Comparison of ENCODE assay signal across 15 cellular contexts in the genomic region with DNA sequence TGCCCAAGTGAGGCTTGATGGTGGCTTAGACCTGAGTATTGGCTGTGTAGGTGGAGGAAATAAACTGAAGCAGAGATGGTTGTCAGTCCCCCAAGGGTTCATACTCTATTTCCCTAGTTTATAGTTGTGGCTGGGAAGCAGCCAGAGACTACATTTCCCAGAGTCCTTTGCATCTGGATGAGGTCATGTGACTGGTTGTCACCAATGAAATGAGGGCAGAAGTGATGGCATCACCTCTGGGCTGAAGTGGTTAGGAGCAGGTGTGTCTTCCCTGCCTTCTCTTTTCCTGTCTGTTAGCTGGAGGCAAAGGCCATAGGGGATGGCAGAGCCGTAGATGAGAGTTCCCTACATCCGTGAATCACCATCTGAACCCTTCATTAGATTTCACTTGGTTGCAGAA. TPM values are rescaled to one million over a fixed set of nuclear protein-coding genes. Genes with fewer than 3 reads are reported as not detected.
A peak's percentile ranks its signal among the peaks of the same experiment; 100 is the strongest.
DNase-seq lines count a peak whose midpoint lies in the region; ATAC-seq, FAIRE-seq and TF ChIP-seq lines count a peak whose summit lies in the region.
"Had no signal": no experiment of that assay in that cellular context is flagged by ENCODE, and none has a peak within 500 bp of the region (broad histone marks: within the 10 kb centered on the region; RNA-seq: fewer than 3 reads in every experiment).

No MANE protein-coding gene starts in this region.

- H3K79me2 ChIP-seq in DND-41 (ENCODE audit: insufficient read depth, low read length), result no peaks in the 10 kb centered on the region
- H3K79me2 ChIP-seq: parathyroid adenoma had no signal

- H3K36me3 ChIP-seq in DND-41 (ENCODE audit: insufficient read depth, low read length) (no peaks in the 10 kb centered on the region), ascending aorta (no peaks in the 10 kb centered on the region)

- H3K9me3 ChIP-seq in DND-41 (ENCODE audit: insufficient read depth, low read length, severe bottlenecking), result no peaks in the 10 kb centered on the region
- no peaks in the 10 kb centered on the region for H3K9me3 ChIP-seq in ascending aorta
- H3K9me3 ChIP-seq: body of pancreas had no signal

- H3K27me3 ChIP-seq in DND-41 (ENCODE audit: insufficient read depth, low read length, poor library complexity) (peaks cover 8% of the 10 kb centered on the region), ascending aorta (no peaks in the 10 kb centered on the region)
- H3K27me3 ChIP-seq: body of pancreas had no signal

- H3K4me1 ChIP-seq in DND-41 (ENCODE audit: insufficient read depth, low read length) (no peaks in the 10 kb centered on the region), ascending aorta (no peaks in the 10 kb centered on the region)
- H3K4me1 ChIP-seq: body of pancreas, parathyroid adenoma had no signal

- no peak overlapping the region for H3K4me2 ChIP-seq in DND-41 (ENCODE audit: insufficient read depth, low read length)

- H3K4me3 ChIP-seq in DND-41 (ENCODE audit: low read depth in 1 of 2, low read length in 2 of 2) (no peak overlapping the region), ascending aorta (no peak overlapping the region)
- H3K4me3 ChIP-seq: body of pancreas had no signal

- no peak overlapping the region for H3K9ac ChIP-seq in DND-41 (ENCODE audit: low read depth, low read length)
- H3K9ac ChIP-seq: parathyroid adenoma had no signal

- CTCF ChIA-PET in HEK293T (lab: Yijun Ruan, JAX), result no interaction called here

- H2AFZ ChIP-seq in DND-41 (ENCODE audit: low read depth, low read length), result no peak overlapping the region
- H2AFZ ChIP-seq: parathyroid adenoma had no signal

- no peaks in the 10 kb centered on the region for H4K20me1 ChIP-seq in DND-41 (ENCODE audit: insufficient read depth, low read length)

- POLR2A ChIA-PET in HEK293T (lab: Yijun Ruan, JAX), result no interaction called here

- no peak for TF ChIP-seq POLR2A in GM12891 (IDR thresholded peaks at IDR 0.05; ENCODE audit: low read depth, low read length)

- peak; percentile 6 for DNase-seq in DND-41
- peak; percentile 34 for DNase-seq in HEK293T (ENCODE audit: extremely low spot score)
- peak; percentile 1 for DNase-seq in OCI-M1 (lab: John Stamatoyannopoulos, UW)
- DNase-seq in iPS-NIHi11 (ENCODE audit: low spot score), result peak; percentile 65
- no peak for DNase-seq in ascending aorta (ENCODE audit: low spot score in 2 of 2)
- no peak for DNase-seq in SKM-1 (lab: John Stamatoyannopoulos, UW; ENCODE audit: unreplicated experiment)
- DNase-seq in GM12891 (ENCODE audit: insufficient read length, low spot score), result no peak
- DNase-seq: activated CD8-positive, alpha-beta memory T cell treated with anti-CD3 and anti-CD28 coated beads for 24 hours; body of pancreas; effector memory CD4-positive, alpha-beta T cell; islet precursor cell; substantia nigra had no signal

- no peak for FAIRE-seq in GM12891 (lab: Jason Lieb, UNC)
- FAIRE-seq: frontal cortex had no signal

- ATAC-seq in DND-41 (ENCODE audit: insufficient read depth, low read depth) (peak; percentile 53; the same call in 2 of the 3 replicates), HG02852 (IDR thresholded peaks at IDR 0.05; ENCODE audit: unreplicated experiment) (no peak)
- ATAC-seq: body of pancreas had no signal

- no peak overlapping the region for H3K27ac ChIP-seq in DND-41 (ENCODE audit: low read length)
- H3K27ac ChIP-seq in ascending aorta, result no peak overlapping the region
- H3K27ac ChIP-seq: body of pancreas, parathyroid adenoma had no signal

- TF ChIP-seq CTCF in DND-41 (IDR thresholded peaks at IDR 0.05; ENCODE audit: borderline replicate concordance, extremely low read depth, low read length, poor library complexity, severe bottlenecking), result no peak
- no peak for TF ChIP-seq CTCF in ascending aorta (IDR thresholded peaks at IDR 0.05)

- intact Hi-C loops in ascending aorta (cut with DNase I), result no loop called here

TF ChIP-seq in HEK293T, 16 proteins besides CTCF, POLR2A, EP300 and RAD21:
- no peak for TF ChIP-seq NFRKB (IDR thresholded peaks at IDR 0.05)
- TF ChIP-seq HDGF (IDR thresholded peaks at IDR 0.05; ENCODE audit: borderline replicate concordance), result no peak
- TF ChIP-seq SP1 (IDR thresholded peaks at IDR 0.05), result no peak
- TF ChIP-seq FOXK2 (IDR thresholded peaks at IDR 0.05), result no peak
- no peak for TF ChIP-seq BHLHE40 (IDR thresholded peaks at IDR 0.05; ENCODE audit: borderline replicate concordance)
- TF ChIP-seq ZNF384 (IDR thresholded peaks at IDR 0.05), result no peak
- TF ChIP-seq LEF1 (IDR thresholded peaks at IDR 0.05; ENCODE audit: borderline replicate concordance), result no peak
- no peak for TF ChIP-seq CTBP1 (IDR thresholded peaks at IDR 0.05; ENCODE audit: borderline replicate concordance)
- TF ChIP-seq FOXM1 (IDR thresholded peaks at IDR 0.05; ENCODE audit: borderline replicate concordance), result no peak
- TF ChIP-seq ARNT (IDR thresholded peaks at IDR 0.05), result no peak
- no peak for TF ChIP-seq SUZ12 (IDR thresholded peaks at IDR 0.05)
- TF ChIP-seq ELF4 (IDR thresholded peaks at IDR 0.05), result no peak
- TF ChIP-seq TARDBP (IDR thresholded peaks at IDR 0.05), result no peak
- TF ChIP-seq FOXA1 (IDR thresholded peaks at IDR 0.05), result no peak
- TF ChIP-seq, protein P1, sequence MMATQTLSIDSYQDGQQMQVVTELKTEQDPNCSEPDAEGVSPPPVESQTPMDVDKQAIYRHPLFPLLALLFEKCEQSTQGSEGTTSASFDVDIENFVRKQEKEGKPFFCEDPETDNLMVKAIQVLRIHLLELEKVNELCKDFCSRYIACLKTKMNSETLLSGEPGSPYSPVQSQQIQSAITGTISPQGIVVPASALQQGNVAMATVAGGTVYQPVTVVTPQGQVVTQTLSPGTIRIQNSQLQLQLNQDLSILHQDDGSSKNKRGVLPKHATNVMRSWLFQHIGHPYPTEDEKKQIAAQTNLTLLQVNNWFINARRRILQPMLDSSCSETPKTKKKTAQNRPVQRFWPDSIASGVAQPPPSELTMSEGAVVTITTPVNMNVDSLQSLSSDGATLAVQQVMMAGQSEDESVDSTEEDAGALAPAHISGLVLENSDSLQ (IDR thresholded peaks at IDR 0.05), result no peak
- TF ChIP-seq L3MBTL2 (conservative IDR thresholded peaks at IDR 0.05), result no peak

TF ChIP-seq in GM12891, 5 proteins besides CTCF, POLR2A, EP300 and RAD21:
- TF ChIP-seq SPI1 (IDR thresholded peaks at IDR 0.05; ENCODE audit: low read depth, low read length) (no peak), POLR2AphosphoS5 (IDR thresholded peaks at IDR 0.05; ENCODE audit: low read depth, low read length) (no peak), PAX5 (IDR thresholded peaks at IDR 0.05; ENCODE audit: insufficient read depth, low read length, severe bottlenecking) (no peak), POU2F2 (IDR thresholded peaks at IDR 0.05; ENCODE audit: low read depth, low read length) (no peak), TAF1 (IDR thresholded peaks at IDR 0.05; ENCODE audit: low read depth, low read length) (no peak)

RNA-seq across cellular contexts. Expression of gene NOS1, which starts 16.3 kb away (rescaled TPM):
- 0.21 TPM for total RNA-seq in ascending aorta
- polyA plus RNA-seq in GM12891 (2012; ENCODE audit: low read depth, missing spikeins), result 0.01 TPM

Comparison
In these comparisons a context has a peak if more than half of its experiments do, and no peak if none do; other contexts are left out.
1. DNase-seq: peak in DND-41 (single experiment), HEK293T (single experiment), OCI-M1 (single experiment) and iPS-NIHi11 (single experiment); none in ascending aorta (0 of 2), SKM-1 (single experiment) and GM12891 (single experiment).